In genomic region chr17:81246343-81246670, GRCh38 we compare ENCODE assay signal across 18 cellular contexts. TPM values are rescaled to one million over a fixed set of nuclear protein-coding genes. Genes with fewer than 3 reads are reported as not detected.
A peak's percentile ranks its signal among the peaks of the same experiment; 100 is the strongest.
DNase-seq lines count a peak whose midpoint lies in the region; ATAC-seq, FAIRE-seq and TF ChIP-seq lines count a peak whose summit lies in the region.
"Had no signal": no experiment of that assay in that cellular context is flagged by ENCODE, and none has a peak within 500 bp of the region (broad histone marks: within the 10 kb centered on the region; RNA-seq: fewer than 3 reads in every experiment).

No MANE protein-coding gene starts in this region.

- POLR2A ChIA-PET in RWPE1 (lab: Yijun Ruan, JAX; ENCODE audit: low non-redundant PET): no interaction called here

- intact Hi-C loops in kidney (cut with DNase I) (no loop called here), sciatic nerve (cut with DNase I) (no loop called here)

- H3K9me3 ChIP-seq in kidney (ENCODE audit: control insufficient read depth in 1 of 2, low read length in 2 of 2): no peaks in the 10 kb centered on the region

- DNase-seq in RWPE1 (ENCODE audit: low spot score) (no peak), kidney (peak; percentile 61), sciatic nerve (ENCODE audit: low spot score) (no peak), NCI-H226 (no peak)
- DNase-seq: DND-41, H7, KG1, NCI-H1092 treated with DMSO at 0.1 percent for 48 hours, NCI-H146, NCI-H2029, NCI-H2227 treated with DMSO at 0.1 percent for 48 hours, NCI-H510A treated with DMSO at 0.1 percent for 48 hours, NCI-H748 treated with DMSO at 0.1 percent for 48 hours, PC-9, RPMI8226 had no signal

- peaks cover 4 to 10% of the 10 kb centered on the region in 2 donors for H3K36me3 ChIP-seq in kidney (ENCODE audit: control insufficient read depth in 1 of 2, insufficient read depth in 2 of 2, low read length in 2 of 2)

- TF ChIP-seq CTCF in RWPE1 (conservative IDR thresholded peaks at IDR 0.05; ENCODE audit: low read depth) (no peak), kidney (IDR thresholded peaks at IDR 0.05; ENCODE audit: borderline replicate concordance, extremely low read depth, insufficient read depth) (no peak)

- no peak overlapping the region for H3K9ac ChIP-seq in kidney (ENCODE audit: low read length in 2 of 2)

- H3K27ac ChIP-seq in RWPE1 (peak overlapping the region; percentile 92), kidney (ENCODE audit: low read depth in 2 of 2, low read length in 2 of 2) (no peak overlapping the region)
- H3K27ac ChIP-seq: BLaER1 treated with 17β-estradiol and CSF1 and Interleukin-3, amounts not matched to agents 10 nM and 100 nM; PC-9 had no signal

- CTCF ChIA-PET in RWPE1 (lab: Yijun Ruan, JAX): no interaction called here

- no peak overlapping the region for H3K4me3 ChIP-seq in kidney (ENCODE audit: low read length in 2 of 2)
- H3K4me3 ChIP-seq: BLaER1 treated with 17β-estradiol and CSF1 and Interleukin-3, amounts not matched to agents 10 nM and 100 nM; GM12878; PC-9 had no signal

- ATAC-seq in sciatic nerve (peak; percentile 5), GM21619 (IDR thresholded peaks at IDR 0.05; ENCODE audit: unreplicated experiment) (no peak)
- ATAC-seq: GM12878 had no signal

- peaks cover 2 to 4% of the 10 kb centered on the region in 2 donors for H3K4me1 ChIP-seq in kidney (ENCODE audit: control insufficient read depth in 1 of 2, insufficient read depth in 1 of 2, low read depth in 1 of 2, low read length in 2 of 2)

- FAIRE-seq in kidney (lab: Jason Lieb, UNC): no peak
- FAIRE-seq: GM12878 had no signal

RNA-seq across cellular contexts. Expression of gene NDUFAF8, which starts 7.2 kb away (rescaled TPM):
- 38.6 TPM for total RNA-seq in kidney
- 134 TPM for polyA plus RNA-seq in kidney (ENCODE audit: insufficient read depth, low read depth, low replicate concordance)
- total RNA-seq in sciatic nerve: 37.4 TPM

RNA-seq across cellular contexts. Expression of gene TEPSIN, which starts 7.5 kb away (rescaled TPM):
- total RNA-seq in kidney (42.8 TPM), sciatic nerve (38.1 TPM)
- 13.9 TPM for polyA plus RNA-seq in kidney (ENCODE audit: insufficient read depth, low read depth, low replicate concordance)

RNA-seq across cellular contexts. Expression of gene CEP131, which starts 23.5 kb away (rescaled TPM):
- total RNA-seq in kidney (7.5 TPM), sciatic nerve (10.1 TPM)
- 6.9 TPM for polyA plus RNA-seq in kidney (ENCODE audit: insufficient read depth, low read depth, low replicate concordance)

RNA-seq across cellular contexts. Expression of gene SLC38A10, which starts 48.8 kb away (rescaled TPM):
- 89.7 TPM for total RNA-seq in kidney
- 72.7 TPM for polyA plus RNA-seq in kidney (ENCODE audit: insufficient read depth, low read depth, low replicate concordance)
- total RNA-seq in sciatic nerve: 61.6 TPM
